Comparison of ENCODE assay signal across 21 cellular contexts in genomic region chr13:48647625-48648024, GRCh38. TPM values are rescaled to one million over a fixed set of nuclear protein-coding genes. Genes with fewer than 3 reads are reported as not detected.
DNase-seq lines count a peak whose midpoint lies in the region; TF ChIP-seq lines count a peak whose summit lies in the region.
"Had no signal": no experiment of that assay in that cellular context is flagged by ENCODE, and none has a peak within 500 bp of the region (broad histone marks: within the 10 kb centered on the region; RNA-seq: fewer than 3 reads in every experiment).

No MANE protein-coding gene starts in this region.

- H3K36me3 ChIP-seq in neural progenitor cell (no peaks in the 10 kb centered on the region), tibial artery (no peaks in the 10 kb centered on the region), BE2C (no peaks in the 10 kb centered on the region)

- no peaks in the 10 kb centered on the region for H3F3A ChIP-seq in neural progenitor cell (ENCODE audit: low read depth)

- H2AFZ ChIP-seq in neural progenitor cell (replicated peaks) = no peak overlapping the region

- H3K27ac ChIP-seq in neural progenitor cell = no peak overlapping the region
- no peak overlapping the region for H3K27ac ChIP-seq in tibial artery

- H3K36me3 Mint-ChIP-seq in dendritic cell treated with granulocyte-macrophage colony-stimulating factor and Interleukin-4, amounts not matched to agents 40 ng/mL and 50 ng/mL, for 4 days (ENCODE audit: low read depth) = no peaks in the 10 kb centered on the region
- H3K36me3 Mint-ChIP-seq in neural progenitor cell = no peaks in the 10 kb centered on the region
- H3K36me3 Mint-ChIP-seq: immature natural killer cell; stimulated activated naive B cell treated with anti-CD40 and anti-IgM and Interleukin-4, amounts not matched to agents 10 μg/mL and 1 μg/mL and 100 μg/mL, for 72 hours; type B pancreatic cell had no signal

- no peaks in the 10 kb centered on the region for H3K9me3 ChIP-seq in neural progenitor cell (ENCODE audit: low read depth)
- H3K9me3 ChIP-seq in tibial artery = no peaks in the 10 kb centered on the region
- H3K9me3 ChIP-seq in BE2C = no peaks in the 10 kb centered on the region
- H3K9me3 ChIP-seq: SK-N-SH had no signal

- H3K4me2 ChIP-seq in neural progenitor cell = no peak overlapping the region
- H3K4me2 ChIP-seq: SK-N-SH had no signal

- no peaks in the 10 kb centered on the region for H3K9me3 Mint-ChIP-seq in dendritic cell treated with granulocyte-macrophage colony-stimulating factor and Interleukin-4, amounts not matched to agents 40 ng/mL and 50 ng/mL, for 4 days
- H3K9me3 Mint-ChIP-seq in neural progenitor cell = no peaks in the 10 kb centered on the region
- H3K9me3 Mint-ChIP-seq: immature natural killer cell; stimulated activated naive B cell treated with anti-CD40 and anti-IgM and Interleukin-4, amounts not matched to agents 10 μg/mL and 1 μg/mL and 100 μg/mL, for 72 hours; type B pancreatic cell had no signal

- H3K4me3 ChIP-seq in neural progenitor cell (no peak overlapping the region), tibial artery (no peak overlapping the region), BE2C (ENCODE audit: low read depth, low read length) (no peak overlapping the region)

- no peaks in the 10 kb centered on the region for H3K27me3 Mint-ChIP-seq in dendritic cell treated with granulocyte-macrophage colony-stimulating factor and Interleukin-4, amounts not matched to agents 40 ng/mL and 50 ng/mL, for 4 days
- no peaks in the 10 kb centered on the region for H3K27me3 Mint-ChIP-seq in neural progenitor cell (ENCODE audit: insufficient read depth, low read depth)
- H3K27me3 Mint-ChIP-seq: type B pancreatic cell had no signal

- H3K27me3 ChIP-seq in neural progenitor cell (no peaks in the 10 kb centered on the region), tibial artery (peaks cover 0 to 4% of the 10 kb centered on the region in 2 donors), BE2C (no peaks in the 10 kb centered on the region)

- H3K4me3 Mint-ChIP-seq in dendritic cell treated with granulocyte-macrophage colony-stimulating factor and Interleukin-4, amounts not matched to agents 40 ng/mL and 50 ng/mL, for 4 days = no peak overlapping the region
- no peak overlapping the region for H3K4me3 Mint-ChIP-seq in neural progenitor cell
- H3K4me3 Mint-ChIP-seq: immature natural killer cell; stimulated activated naive B cell treated with anti-CD40 and anti-IgM and Interleukin-4, amounts not matched to agents 10 μg/mL and 1 μg/mL and 100 μg/mL, for 72 hours; type B pancreatic cell had no signal

- DNase-seq in NCI-H82 treated with DMSO at 0.1 percent for 48 hours (lab: John Stamatoyannopoulos, UW; ENCODE audit: unreplicated experiment) = peak; percentile 40
- no peak for DNase-seq in neural progenitor cell (ENCODE audit: low spot score)
- DNase-seq in NCI-H1105 (lab: John Stamatoyannopoulos, UW) = no peak
- DNase-seq in tibial artery = no peak
- DNase-seq in BE2C = no peak
- DNase-seq: activated CD4-positive, alpha-beta T cell treated with anti-CD3 and anti-CD28 coated beads for 48 hours; activated naive CD4-positive, alpha-beta T cell treated with anti-CD3 and anti-CD28 coated beads, Interleukin-2, amount 50 U/mL, for 16 hours; glutamatergic neuron; HCEC 1CT; immature natural killer cell; MV-4-11; NCI-H2029 treated with DMSO at 0.1 percent for 48 hours; NCI-H524; PC-3; SK-N-SH; stimulated activated naive B cell treated with anti-CD40 and anti-IgM and Interleukin-4, amounts not matched to agents 10 μg/mL and 1 μg/mL and 100 μg/mL, for 72 hours had no signal

- no peaks in the 10 kb centered on the region for H3K79me2 ChIP-seq in neural progenitor cell (ENCODE audit: low read depth)

- H3K4me1 ChIP-seq in neural progenitor cell (no peaks in the 10 kb centered on the region), tibial artery (no peaks in the 10 kb centered on the region), BE2C (peaks cover 50% of the 10 kb centered on the region)

- no peak overlapping the region for H3K9ac ChIP-seq in neural progenitor cell
- H3K9ac ChIP-seq: SK-N-SH had no signal

- peak overlapping the region; percentile 56 for H3K27ac Mint-ChIP-seq in dendritic cell treated with granulocyte-macrophage colony-stimulating factor and Interleukin-4, amounts not matched to agents 40 ng/mL and 50 ng/mL, for 4 days
- H3K27ac Mint-ChIP-seq in neural progenitor cell = no peak overlapping the region
- H3K27ac Mint-ChIP-seq: immature natural killer cell; stimulated activated naive B cell treated with anti-CD40 and anti-IgM and Interleukin-4, amounts not matched to agents 10 μg/mL and 1 μg/mL and 100 μg/mL, for 72 hours; type B pancreatic cell had no signal

- intact Hi-C loops in dendritic cell treated with granulocyte-macrophage colony-stimulating factor and Interleukin-4, amounts not matched to agents 40 ng/mL and 50 ng/mL, for 4 days (cut with micrococcal nuclease) = no loop called here
- intact Hi-C loops in tibial artery (cut with DNase I; ENCODE audit: low total_unique reads) = no loop called here

- H4K20me1 ChIP-seq in neural progenitor cell (ENCODE audit: low read depth) = no peaks in the 10 kb centered on the region

- peaks cover 38% of the 10 kb centered on the region for H3K4me1 Mint-ChIP-seq in dendritic cell treated with granulocyte-macrophage colony-stimulating factor and Interleukin-4, amounts not matched to agents 40 ng/mL and 50 ng/mL, for 4 days (ENCODE audit: low read depth)
- peaks cover 4% of the 10 kb centered on the region for H3K4me1 Mint-ChIP-seq in neural progenitor cell

- TF ChIP-seq CTCF in GM12874 (IDR thresholded peaks at IDR 0.05; ENCODE audit: insufficient read depth, low read depth, low read length) (peak; percentile 12; the same call in 1 of the 2 replicates), neural progenitor cell (IDR thresholded peaks at IDR 0.05) (peak; percentile 14), tibial artery (IDR thresholded peaks at IDR 0.05) (no peak), BE2C (IDR thresholded peaks at IDR 0.05; ENCODE audit: low read depth, low read length) (no peak)

RNA-seq across cellular contexts. Expression of gene CYSLTR2, which starts 6.1 kb away (rescaled TPM):
- total RNA-seq in neural progenitor cell (ENCODE audit: low replicate concordance) = not detected in 2 replicates
- 2.2 TPM for polyA plus RNA-seq in BE2C (2012; ENCODE audit: insufficient read depth, insufficient read length, low read depth)
- total RNA-seq: dermis microvascular lymphatic vessel endothelial cell, PC-3 had no signal
- polyA plus RNA-seq: BJ had no signal

Comparison
In these comparisons a context has a peak if more than half of its experiments do, and no peak if none do; other contexts are left out.
1. CTCF ChIP-seq: peak in GM12874 (single experiment) and neural progenitor cell (single experiment); none in tibial artery (0 of 2) and BE2C (single experiment).